ENCODE assay signal across 23 cellular contexts in the genomic region with DNA sequence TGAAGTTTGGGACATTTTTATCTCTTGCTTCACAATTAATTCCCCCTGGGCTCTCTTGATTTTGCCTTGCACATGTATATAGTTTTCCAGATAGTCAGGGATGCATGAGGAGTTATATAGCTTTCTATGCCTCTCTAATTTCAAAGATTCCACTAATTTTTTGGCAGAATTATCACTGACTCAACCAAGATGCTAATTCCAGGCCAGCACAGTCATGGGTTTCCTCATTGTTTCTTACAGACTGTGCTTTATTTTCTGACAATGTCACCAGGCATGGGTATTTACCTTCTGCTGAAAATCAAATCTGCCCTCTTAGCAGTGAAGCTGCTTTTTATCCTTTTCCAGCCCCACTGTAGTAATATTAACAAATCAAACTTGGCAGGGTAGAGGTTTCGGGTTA.
"Had no signal": no experiment of that assay in that cellular context is flagged by ENCODE, and none has a peak within 500 bp of the region (broad histone marks: within the 10 kb centered on the region; RNA-seq: fewer than 3 reads in every experiment).

No MANE protein-coding gene starts in this region.

- H3K27me3 Mint-ChIP-seq: activated CD4-positive, alpha-beta memory T cell treated with anti-CD3 and anti-CD28 coated beads for 36 hours; activated naive CD8-positive, alpha-beta T cell treated with anti-CD3 and anti-CD28 coated beads, Interleukin-2, amount 10 ng/mL, durations not matched to agents 7 days and 5 days; brain; effector memory CD8-positive, alpha-beta T cell; naive thymus-derived CD8-positive, alpha-beta T cell had no signal

- ATAC-seq: effector memory CD8-positive, alpha-beta T cell; left lung; naive thymus-derived CD8-positive, alpha-beta T cell; stimulated activated naive CD8-positive, alpha-beta T cell treated with anti-CD3 and anti-CD28 coated beads, Interleukin-15, Interleukin-2, amounts not matched to agents 100 U/mL and 50 U/mL, for 24 hours; upper lobe of right lung had no signal

- DNase-seq: activated CD4-positive, alpha-beta memory T cell treated with anti-CD3 and anti-CD28 coated beads for 36 hours; activated CD4-positive, alpha-beta T cell treated with anti-CD3 and anti-CD28 coated beads for 48 hours; activated effector memory CD4-positive, alpha-beta T cell treated with Interleukin-2 at 50 U/mL for 16 hours; activated naive CD4-positive, alpha-beta T cell treated with anti-CD3 and anti-CD28 coated beads for 36 hours; activated naive CD8-positive, alpha-beta T cell treated with anti-CD3 and anti-CD28 coated beads, Interleukin-2, amount 10 ng/mL, durations not matched to agents 7 days and 5 days; activated T-cell treated with anti-CD3 and anti-CD28 coated beads, Interleukin-2, amount 50 U/mL, for 48 hours; amniotic stem cell; caudate nucleus; effector memory CD8-positive, alpha-beta T cell; left lung; naive thymus-derived CD8-positive, alpha-beta T cell; ovary; stimulated activated CD4-positive, alpha-beta T cell treated with anti-CD3 and anti-CD28 coated beads, Interleukin-4, amount 100 ng/mL, for 24 hours; stimulated activated naive CD8-positive, alpha-beta T cell treated with anti-CD3 and anti-CD28 coated beads, Interleukin-15, Interleukin-2, amounts not matched to agents 100 U/mL and 50 U/mL, for 24 hours; substantia nigra; thyroid gland; upper lobe of right lung had no signal

- H3K27ac Mint-ChIP-seq: activated CD4-positive, alpha-beta memory T cell treated with anti-CD3 and anti-CD28 coated beads for 36 hours; activated naive CD4-positive, alpha-beta T cell treated with anti-CD3 and anti-CD28 coated beads for 36 hours; activated naive CD8-positive, alpha-beta T cell treated with anti-CD3 and anti-CD28 coated beads, Interleukin-2, amount 10 ng/mL, durations not matched to agents 7 days and 5 days; effector memory CD8-positive, alpha-beta T cell; mesothelial cell of epicardium; naive thymus-derived CD8-positive, alpha-beta T cell; T-helper 1 cell treated with Interleukin-12 subunit alpha and Interleukin-12 subunit beta and Interleukin-4 antibody, amounts not matched to agents 30 μg/mL and 1 μg/mL, for 36 hours had no signal

- H3K4me3 ChIP-seq: esophagus muscularis mucosa, left lung, ovary, prostate gland, right atrium auricular region, thyroid gland, upper lobe of right lung had no signal

- H3K4me3 Mint-ChIP-seq: activated CD4-positive, alpha-beta memory T cell treated with anti-CD3 and anti-CD28 coated beads for 36 hours; activated naive CD4-positive, alpha-beta T cell treated with anti-CD3 and anti-CD28 coated beads for 36 hours; activated naive CD8-positive, alpha-beta T cell treated with anti-CD3 and anti-CD28 coated beads, Interleukin-2, amount 10 ng/mL, durations not matched to agents 7 days and 5 days; brain; effector memory CD8-positive, alpha-beta T cell; mesothelial cell of epicardium; naive thymus-derived CD8-positive, alpha-beta T cell; T-helper 1 cell treated with Interleukin-12 subunit alpha and Interleukin-12 subunit beta and Interleukin-4 antibody, amounts not matched to agents 30 μg/mL and 1 μg/mL, for 36 hours had no signal

- H3K36me3 ChIP-seq: esophagus muscularis mucosa, left lung, ovary, prostate gland, right atrium auricular region, thyroid gland, upper lobe of right lung had no signal

- H3K27me3 ChIP-seq: esophagus muscularis mucosa, left lung, ovary, right atrium auricular region, thyroid gland, upper lobe of right lung had no signal

- H3K9me3 ChIP-seq: esophagus muscularis mucosa, ovary, prostate gland, right atrium auricular region, thyroid gland had no signal

- H3K4me1 Mint-ChIP-seq: activated naive CD8-positive, alpha-beta T cell treated with anti-CD3 and anti-CD28 coated beads, Interleukin-2, amount 10 ng/mL, durations not matched to agents 7 days and 5 days had no signal

- H3K36me3 Mint-ChIP-seq: activated CD4-positive, alpha-beta memory T cell treated with anti-CD3 and anti-CD28 coated beads for 36 hours; activated naive CD8-positive, alpha-beta T cell treated with anti-CD3 and anti-CD28 coated beads, Interleukin-2, amount 10 ng/mL, durations not matched to agents 7 days and 5 days; brain; mesothelial cell of epicardium had no signal
